In the genomic region with DNA sequence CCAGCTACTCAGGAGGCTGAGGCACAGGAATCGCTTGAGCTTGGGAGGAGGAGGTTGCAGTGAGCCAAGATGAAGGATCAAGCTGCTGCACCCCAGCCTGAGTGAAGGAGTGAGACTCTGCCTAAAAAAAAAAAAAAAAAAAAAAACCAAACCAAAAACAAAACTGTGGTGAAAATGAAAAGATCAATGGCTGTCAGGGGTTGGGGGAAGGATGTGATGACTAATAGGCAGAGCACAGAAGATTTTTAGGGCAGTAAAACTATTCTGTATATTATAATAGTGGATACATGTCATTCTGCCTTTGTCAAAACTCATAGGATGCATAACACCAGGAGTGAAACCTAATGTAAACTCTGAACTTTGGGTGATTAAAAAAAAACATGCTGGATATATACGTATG, we compare ENCODE assay signal across 13 cellular contexts.
A peak's percentile ranks its signal among the peaks of the same experiment; 100 is the strongest.
DNase-seq lines count a peak whose midpoint lies in the region; ATAC-seq and TF ChIP-seq lines count a peak whose summit lies in the region.
"Had no signal": no experiment of that assay in that cellular context is flagged by ENCODE, and none has a peak within 500 bp of the region (broad histone marks: within the 10 kb centered on the region; RNA-seq: fewer than 3 reads in every experiment).

No MANE protein-coding gene starts in this region.

- BruUV-seq in Calu3 (replicated peaks; lab: Mats Ljungman, UMichigan) = no TSS peak

- no peak for TF ChIP-seq CTCF in Calu3 (IDR thresholded peaks at IDR 0.05; ENCODE audit: unreplicated experiment)

- no peak for DNase-seq in activated T-cell treated with anti-CD3 and anti-CD28 coated beads, Interleukin-2, amount 50 U/mL, for 4 hours
- DNase-seq in activated T-cell treated with anti-CD3 and anti-CD28 coated beads, Interleukin-2, amount 50 U/mL, for 1 hour = no peak
- no peak for DNase-seq in stimulated activated effector memory CD8-positive, alpha-beta T cell treated with anti-CD3 and anti-CD28 coated beads, Interleukin-12 subunit alpha, Interleukin-12 subunit beta, amount 100 ng/mL, for 72 hours (ENCODE audit: low spot score in 2 of 2)
- DNase-seq in stimulated activated CD4-positive, alpha-beta T cell treated with anti-CD3 and anti-CD28 coated beads, Interleukin-15, amount 100 ng/mL, for 24 hours = no peak
- DNase-seq in effector CD4-positive, alpha-beta T cell = no peak
- DNase-seq in Calu3 = no peak
- DNase-seq: effector CD8-positive, alpha-beta T cell; mucosa of descending colon; NCI-H2081 treated with DMSO at 0.1 percent for 48 hours; upper lobe of right lung had no signal

- no peaks in the 10 kb centered on the region for H3K9me3 Mint-ChIP-seq in activated T-cell treated with anti-CD3 and anti-CD28 coated beads, Interleukin-2, amount 50 U/mL, for 4 hours
- no peaks in the 10 kb centered on the region for H3K9me3 Mint-ChIP-seq in stimulated activated effector memory CD8-positive, alpha-beta T cell treated with anti-CD3 and anti-CD28 coated beads, Interleukin-12 subunit alpha, Interleukin-12 subunit beta, amount 100 ng/mL, for 72 hours
- no peaks in the 10 kb centered on the region for H3K9me3 Mint-ChIP-seq in Calu3 (ENCODE audit: low read depth, unreplicated experiment)

- no peak overlapping the region for H3K27ac Mint-ChIP-seq in stimulated activated effector memory CD8-positive, alpha-beta T cell treated with anti-CD3 and anti-CD28 coated beads, Interleukin-12 subunit alpha, Interleukin-12 subunit beta, amount 100 ng/mL, for 72 hours
- H3K27ac Mint-ChIP-seq in Calu3 (ENCODE audit: unreplicated experiment) = no peak overlapping the region
- H3K27ac Mint-ChIP-seq: brain had no signal

- intact Hi-C loops in Calu3 (cut with micrococcal nuclease; ENCODE audit: unreplicated experiment) = no loop called here

- peaks cover 5% of the 10 kb centered on the region for H3K27me3 Mint-ChIP-seq in activated T-cell treated with anti-CD3 and anti-CD28 coated beads, Interleukin-2, amount 50 U/mL, for 4 hours (ENCODE audit: low read depth)
- no peaks in the 10 kb centered on the region for H3K27me3 Mint-ChIP-seq in Calu3 (ENCODE audit: unreplicated experiment)
- H3K27me3 Mint-ChIP-seq: brain had no signal

- peak; percentile 46 to 69 for ATAC-seq in activated T-cell treated with anti-CD3 and anti-CD28 coated beads, Interleukin-2, amount 50 U/mL, for 4 hours
- ATAC-seq in GM21447 (IDR thresholded peaks at IDR 0.05; ENCODE audit: unreplicated experiment) (peak; percentile 61), HG03095 (IDR thresholded peaks at IDR 0.05; ENCODE audit: unreplicated experiment) (peak; percentile 70)
- peak; percentile 87 for ATAC-seq in stimulated activated effector memory CD8-positive, alpha-beta T cell treated with anti-CD3 and anti-CD28 coated beads, Interleukin-12 subunit alpha, Interleukin-12 subunit beta, amount 100 ng/mL, for 72 hours
- ATAC-seq: mucosa of descending colon, upper lobe of right lung had no signal

- H3K4me3 Mint-ChIP-seq in activated T-cell treated with anti-CD3 and anti-CD28 coated beads, Interleukin-2, amount 50 U/mL, for 4 hours = no peak overlapping the region
- no peak overlapping the region for H3K4me3 Mint-ChIP-seq in stimulated activated effector memory CD8-positive, alpha-beta T cell treated with anti-CD3 and anti-CD28 coated beads, Interleukin-12 subunit alpha, Interleukin-12 subunit beta, amount 100 ng/mL, for 72 hours
- no peak overlapping the region for H3K4me3 Mint-ChIP-seq in Calu3 (ENCODE audit: low read depth, unreplicated experiment)
- H3K4me3 Mint-ChIP-seq: brain had no signal

- no peaks in the 10 kb centered on the region for H3K36me3 Mint-ChIP-seq in activated T-cell treated with anti-CD3 and anti-CD28 coated beads, Interleukin-2, amount 50 U/mL, for 4 hours (ENCODE audit: insufficient read depth)
- peaks cover 7% of the 10 kb centered on the region for H3K36me3 Mint-ChIP-seq in stimulated activated effector memory CD8-positive, alpha-beta T cell treated with anti-CD3 and anti-CD28 coated beads, Interleukin-12 subunit alpha, Interleukin-12 subunit beta, amount 100 ng/mL, for 72 hours
- H3K36me3 Mint-ChIP-seq in Calu3 (ENCODE audit: insufficient read depth, unreplicated experiment) = no peaks in the 10 kb centered on the region
- H3K36me3 Mint-ChIP-seq: brain had no signal

- CTCF ChIA-PET in Calu3 (lab: Charles Lee) = no interaction called here

- peaks cover 2% of the 10 kb centered on the region for H3K4me1 Mint-ChIP-seq in activated T-cell treated with anti-CD3 and anti-CD28 coated beads, Interleukin-2, amount 50 U/mL, for 4 hours (ENCODE audit: low read depth)
- no peaks in the 10 kb centered on the region for H3K4me1 Mint-ChIP-seq in stimulated activated effector memory CD8-positive, alpha-beta T cell treated with anti-CD3 and anti-CD28 coated beads, Interleukin-12 subunit alpha, Interleukin-12 subunit beta, amount 100 ng/mL, for 72 hours
- H3K4me1 Mint-ChIP-seq in Calu3 (ENCODE audit: low read depth, unreplicated experiment) = no peaks in the 10 kb centered on the region
